14 cellular contexts compared by ENCODE assay signal in the genomic region with DNA sequence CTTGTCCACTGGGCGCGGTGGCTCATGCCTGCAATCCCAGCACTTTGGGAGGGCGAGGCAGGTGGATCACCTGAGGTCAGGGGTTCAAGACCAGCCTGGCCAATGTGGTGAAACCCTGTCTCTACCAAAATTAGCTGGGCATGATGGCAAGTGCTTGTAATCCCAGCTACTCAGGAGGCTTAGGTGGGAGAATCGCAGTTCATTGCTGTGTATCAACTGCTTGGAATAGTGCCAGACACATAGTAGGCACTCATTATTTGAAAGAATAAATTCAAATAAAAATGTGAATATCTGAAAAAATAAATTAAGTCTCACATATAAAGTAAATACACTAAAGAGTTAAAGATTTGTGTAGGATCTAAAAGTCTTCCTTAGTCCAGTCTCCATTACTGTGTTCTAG. TPM values are rescaled to one million over a fixed set of nuclear protein-coding genes. Genes with fewer than 3 reads are reported as not detected.
DNase-seq lines count a peak whose midpoint lies in the region; ATAC-seq and TF ChIP-seq lines count a peak whose summit lies in the region.
"Had no signal": no experiment of that assay in that cellular context is flagged by ENCODE, and none has a peak within 500 bp of the region (broad histone marks: within the 10 kb centered on the region; RNA-seq: fewer than 3 reads in every experiment).

No MANE protein-coding gene starts in this region.

- peak overlapping the region; percentile 89 for H3K4me2 ChIP-seq in skeletal muscle satellite cell (ENCODE audit: low read length)

- no peaks in the 10 kb centered on the region for H3K27me3 Mint-ChIP-seq in activated T-cell treated with anti-CD3 and anti-CD28 coated beads, Interleukin-2, amount 50 U/mL, for 24 hours
- H3K27me3 Mint-ChIP-seq in brain: peaks cover 14% of the 10 kb centered on the region

- 95 to 100% methylated on average over 2 to 4 of the region's 4 CpGs for WGBS in upper lobe of left lung, 2 donors

- H3K4me3 ChIP-seq in MG63: peak overlapping the region; percentile 89
- no peak overlapping the region for H3K4me3 ChIP-seq in skeletal muscle satellite cell (ENCODE audit: low read length)
- no peak overlapping the region for H3K4me3 ChIP-seq in upper lobe of left lung

- TF ChIP-seq EP300 in upper lobe of left lung (IDR thresholded peaks at IDR 0.05): no peak

- peak overlapping the region; percentile 97 for H3K4me3 Mint-ChIP-seq in activated T-cell treated with anti-CD3 and anti-CD28 coated beads, Interleukin-2, amount 50 U/mL, for 24 hours
- peak overlapping the region; percentile 90 to 99 (median 92) for H3K4me3 Mint-ChIP-seq in brain

- H3K36me3 ChIP-seq in MG63 (peaks cover 57% of the 10 kb centered on the region), skeletal muscle satellite cell (ENCODE audit: insufficient read depth, low read length) (peaks cover 20% of the 10 kb centered on the region), upper lobe of left lung (peaks cover 0 to 39% (median 13%) of the 10 kb centered on the region in 4 donors)

- H3K9ac ChIP-seq in skeletal muscle satellite cell (ENCODE audit: low read depth, low read length): no peak overlapping the region
- H3K9ac ChIP-seq: parathyroid adenoma had no signal

- H3K4me1 ChIP-seq in skeletal muscle satellite cell (ENCODE audit: control insufficient read depth, insufficient read depth, low read length) (peaks cover 18% of the 10 kb centered on the region), upper lobe of left lung (peaks cover 19 to 31% (median 26%) of the 10 kb centered on the region in 4 donors)

- H3K9me3 ChIP-seq in MG63: no peaks in the 10 kb centered on the region
- H3K9me3 ChIP-seq in skeletal muscle satellite cell (replicated peaks; ENCODE audit: low read length): no peaks in the 10 kb centered on the region
- H3K9me3 ChIP-seq in upper lobe of left lung: no peaks in the 10 kb centered on the region
- H3K9me3 ChIP-seq: heart right ventricle, left ventricle myocardium inferior had no signal

- TF ChIP-seq CTCF in brain (conservative IDR thresholded peaks at IDR 0.05) (no peak), upper lobe of left lung (IDR thresholded peaks at IDR 0.05) (no peak)

- peaks cover 84% of the 10 kb centered on the region for H3K36me3 Mint-ChIP-seq in activated T-cell treated with anti-CD3 and anti-CD28 coated beads, Interleukin-2, amount 50 U/mL, for 24 hours (ENCODE audit: low read depth)
- H3K36me3 Mint-ChIP-seq in brain: peaks cover 42% of the 10 kb centered on the region

- no peak for ATAC-seq in upper lobe of left lung (ENCODE audit: low FRiP score in 2 of 2)
- ATAC-seq: heart right ventricle had no signal

- H3K27me3 ChIP-seq in MG63: no peaks in the 10 kb centered on the region
- no peaks in the 10 kb centered on the region for H3K27me3 ChIP-seq in skeletal muscle satellite cell (ENCODE audit: control insufficient read depth, insufficient read depth, low read length)
- H3K27me3 ChIP-seq in upper lobe of left lung: no peaks in the 10 kb centered on the region
- H3K27me3 ChIP-seq: heart right ventricle had no signal

- no peaks in the 10 kb centered on the region for H3K9me3 Mint-ChIP-seq in activated T-cell treated with anti-CD3 and anti-CD28 coated beads, Interleukin-2, amount 50 U/mL, for 24 hours
- H3K9me3 Mint-ChIP-seq in brain: peaks cover 0 to 7% (median 2%) of the 10 kb centered on the region in 5 experiments

- H3K4me1 Mint-ChIP-seq in activated T-cell treated with anti-CD3 and anti-CD28 coated beads, Interleukin-2, amount 50 U/mL, for 24 hours (ENCODE audit: low read depth): peaks cover 52% of the 10 kb centered on the region
- peaks cover 47% of the 10 kb centered on the region for H3K4me1 Mint-ChIP-seq in brain

- peak overlapping the region; percentile 100 for H3K27ac Mint-ChIP-seq in activated T-cell treated with anti-CD3 and anti-CD28 coated beads, Interleukin-2, amount 50 U/mL, for 24 hours
- H3K27ac Mint-ChIP-seq in brain: peak overlapping the region in 4 of 5 experiments; percentile 18 to 82 (median 55)

- DNase-seq in activated T-cell treated with anti-CD3 and anti-CD28 coated beads, Interleukin-2, amount 50 U/mL, for 24 hours: no peak
- DNase-seq in activated T-cell treated with anti-CD3 and anti-CD28 coated beads for 4 hours (no peak), MG63 (no peak), upper lobe of left lung (no peak), AG20443 (ENCODE audit: low spot score) (no peak), NCI-H526 (lab: John Stamatoyannopoulos, UW) (no peak)
- DNase-seq: GOT3, heart right ventricle, left ventricle myocardium inferior, NCI-H1092 treated with DMSO at 0.1 percent for 48 hours, SHP77 had no signal

- no peak overlapping the region for H3K27ac ChIP-seq in upper lobe of left lung
- H3K27ac ChIP-seq: heart right ventricle, left ventricle myocardium inferior, parathyroid adenoma had no signal

- no peak for TF ChIP-seq POLR2A in upper lobe of left lung (IDR thresholded peaks at IDR 0.05)

RNA-seq across cellular contexts. Expression of a gene that starts 1.9 kb away (rescaled TPM):
- total RNA-seq in MG63 (2014; rRNA removed; shearing (Covaris generic); ENCODE audit: low replicate concordance): 142 and 161 TPM in 2 replicates
- polyA plus RNA-seq in brain (ENCODE audit: insufficient read depth, low read depth, low replicate concordance): 7.6 TPM
- total RNA-seq in skeletal muscle satellite cell (2012; rRNA removed): 25.3 and 30.4 TPM in 2 replicates
- 10 to 100 TPM in 3 of 6 donors, 1 to 10 TPM in 3; 6.0 to 15.8 (median 10.8) TPM for total RNA-seq in upper lobe of left lung

RNA-seq across cellular contexts. Expression of a gene that starts 2.2 kb away (rescaled TPM):
- not detected in 2 replicates for total RNA-seq in MG63 (2014; rRNA removed; shearing (Covaris generic); ENCODE audit: low replicate concordance)
- 10.1 TPM for polyA plus RNA-seq in brain (ENCODE audit: insufficient read depth, low read depth, low replicate concordance)
- 0.66 and 1.5 TPM in 2 replicates for total RNA-seq in skeletal muscle satellite cell (2012; rRNA removed)
- 1 to 10 TPM in 2 of 6 donors, not detected in 4; 1.6 to 3.2 TPM for total RNA-seq in upper lobe of left lung

RNA-seq across cellular contexts. Expression of a gene that starts 26.2 kb away (rescaled TPM):
- 273 and 374 TPM in 2 replicates for total RNA-seq in MG63 (2014; rRNA removed; shearing (Covaris generic); ENCODE audit: low replicate concordance)
- polyA plus RNA-seq in brain (ENCODE audit: insufficient read depth, low read depth, low replicate concordance): 162 TPM
- 91.8 and 130 TPM in 2 replicates for total RNA-seq in skeletal muscle satellite cell (2012; rRNA removed)
- total RNA-seq in upper lobe of left lung: 100 to 1,000 TPM in 2 of 6 donors, 10 to 100 TPM in 4; 23.0 to 116 (median 95.1) TPM

RNA-seq across cellular contexts. Expression of a gene that starts 51.0 kb away (rescaled TPM):
- total RNA-seq in MG63 (2014; rRNA removed; shearing (Covaris generic); ENCODE audit: low replicate concordance): 404 and 423 TPM in 2 replicates
- polyA plus RNA-seq in brain (ENCODE audit: insufficient read depth, low read depth, low replicate concordance): 84.6 TPM
- 85.9 and 103 TPM in 2 replicates for total RNA-seq in skeletal muscle satellite cell (2012; rRNA removed)
- total RNA-seq in upper lobe of left lung: 10 to 100 TPM; 25.1 to 73.9 (median 56.7) TPM
